Comparison of ENCODE assay signal across 1 cellular context in genomic region chr12:122206111-122206881, GRCh38.
TF ChIP-seq lines count a peak whose summit lies in the region.

No MANE protein-coding gene starts in this region.

TF ChIP-seq in SK-N-SH, 30 proteins besides CTCF, POLR2A, EP300 and RAD21 (continued from another document):
- TF ChIP-seq ZBTB33 (IDR thresholded peaks at IDR 0.05; ENCODE audit: borderline replicate concordance, low read depth) (no peak), REST (IDR thresholded peaks at IDR 0.05; ENCODE audit: low read depth, low read length) (no peak), FOXJ3 (CRISPR knock-in tag; IDR thresholded peaks at IDR 0.05) (no peak), IRF3 (IDR thresholded peaks at IDR 0.05; ENCODE audit: low read depth, low read length) (no peak)
